16 cellular contexts compared by ENCODE assay signal in genomic region chr13:109770436-109770835, GRCh38. TPM values are rescaled to one million over a fixed set of nuclear protein-coding genes. Genes with fewer than 3 reads are reported as not detected.
DNase-seq lines count a peak whose midpoint lies in the region; ATAC-seq and TF ChIP-seq lines count a peak whose summit lies in the region.
"Had no signal": no experiment of that assay in that cellular context is flagged by ENCODE, and none has a peak within 500 bp of the region (broad histone marks: within the 10 kb centered on the region; RNA-seq: fewer than 3 reads in every experiment).

No MANE protein-coding gene starts in this region.

- ATAC-seq in WTC11 (no peak), GM18909 (IDR thresholded peaks at IDR 0.05; ENCODE audit: poor library complexity, unreplicated experiment) (no peak), upper lobe of left lung (ENCODE audit: low FRiP score in 2 of 2) (no peak)
- ATAC-seq: GM23338 had no signal

- peaks cover 0 to 43% (median 18%) of the 10 kb centered on the region in 11 experiments; a peak in 11 of 22 replicates for H3K9me3 ChIP-seq in BLaER1 treated with 17β-estradiol and CSF1 and Interleukin-3, amounts not matched to agents 10 nM and 100 nM (replicated peaks in 1 of 11)
- H3K9me3 ChIP-seq in subcutaneous abdominal adipose tissue (ENCODE audit: control insufficient read depth in 5 of 5, low read length in 5 of 5) (no peaks in the 10 kb centered on the region), upper lobe of left lung (no peaks in the 10 kb centered on the region)
- H3K9me3 ChIP-seq: BE2C had no signal

- H3K4me1 ChIP-seq in BLaER1 treated with 17β-estradiol and CSF1 and Interleukin-3, amounts not matched to agents 10 nM and 100 nM: peaks cover 14 to 34% (median 26%) of the 10 kb centered on the region in 10 experiments
- H3K4me1 ChIP-seq in subcutaneous abdominal adipose tissue (ENCODE audit: control insufficient read depth in 5 of 5, insufficient read depth in 5 of 5, low read length in 5 of 5) (peaks cover 2 to 63% (median 14%) of the 10 kb centered on the region in 5 donors), upper lobe of left lung (peaks cover 0 to 11% (median 5%) of the 10 kb centered on the region in 4 donors)

- H3K9me3 Mint-ChIP-seq in WTC11: no peaks in the 10 kb centered on the region
- H3K9me3 Mint-ChIP-seq: CD14-positive monocyte, GM23338 had no signal

- peaks cover 38% of the 10 kb centered on the region for H3K4me1 Mint-ChIP-seq in WTC11

- H3K36me3 Mint-ChIP-seq in WTC11: peaks cover 27% of the 10 kb centered on the region

- H3K27ac Mint-ChIP-seq in WTC11: peak overlapping the region; percentile 25; the same call in 1 of the 2 replicates
- H3K27ac Mint-ChIP-seq: GM23338 had no signal

- H3K4me2 ChIP-seq in BLaER1 treated with 17β-estradiol and CSF1 and Interleukin-3, amounts not matched to agents 10 nM and 100 nM: peak overlapping the region in 8 of 11 experiments; percentile 0 to 29 (median 12); a peak in 6 of 22 replicates

- DNase-seq in WTC11 (ENCODE audit: low spot score): no peak
- no peak for DNase-seq in NCI-H2196 treated with DMSO at 0.1 percent for 48 hours (lab: John Stamatoyannopoulos, UW; ENCODE audit: unreplicated experiment)
- no peak for DNase-seq in upper lobe of left lung
- DNase-seq: ACHN; BE2C; CD4-positive, alpha-beta memory T cell; DMS153; DMS79; GDM1; HCEC 1CT had no signal

- 93 to 100% methylated on average over 6 of the region's 6 CpGs for WGBS in upper lobe of left lung, 2 donors

- no peaks in the 10 kb centered on the region for H3K27me3 Mint-ChIP-seq in WTC11 (ENCODE audit: low read depth)
- H3K27me3 Mint-ChIP-seq: CD4-positive, alpha-beta memory T cell had no signal

- no peak overlapping the region for H3K4me3 Mint-ChIP-seq in WTC11
- H3K4me3 Mint-ChIP-seq: CD14-positive monocyte, GM23338 had no signal

- peaks cover 59 to 87% (median 84%) of the 10 kb centered on the region in 11 experiments for H3K36me3 ChIP-seq in BLaER1 treated with 17β-estradiol and CSF1 and Interleukin-3, amounts not matched to agents 10 nM and 100 nM
- peaks cover 11 to 31% (median 25%) of the 10 kb centered on the region in 5 donors for H3K36me3 ChIP-seq in subcutaneous abdominal adipose tissue (ENCODE audit: control insufficient read depth in 5 of 5, insufficient read depth in 5 of 5, low read length in 5 of 5)
- H3K36me3 ChIP-seq in upper lobe of left lung: peaks cover 0 to 23% (median 14%) of the 10 kb centered on the region in 4 donors

- CTCF ChIA-PET in WTC11 (lab: Charles Lee): interaction anchor here (1.3 kb wide), 1 partner anchor 41 kb away, joined by 3 read pairs; no protein-coding TSS in a partner anchor

- H4K20me1 ChIP-seq in BLaER1 treated with 17β-estradiol and CSF1 and Interleukin-3, amounts not matched to agents 10 nM and 100 nM: peaks cover 5 to 90% (median 88%) of the 10 kb centered on the region in 11 experiments; a peak in 19 of 22 replicates

- no peak overlapping the region for H3K4me3 ChIP-seq in BLaER1 treated with 17β-estradiol and CSF1 and Interleukin-3, amounts not matched to agents 10 nM and 100 nM
- H3K4me3 ChIP-seq in subcutaneous abdominal adipose tissue (ENCODE audit: low read depth in 1 of 5, low read length in 5 of 5): no peak overlapping the region
- H3K4me3 ChIP-seq in upper lobe of left lung: no peak overlapping the region
- H3K4me3 ChIP-seq: GM23338 had no signal

- TF ChIP-seq POLR2A in upper lobe of left lung (IDR thresholded peaks at IDR 0.05): no peak

- H3K9ac ChIP-seq in BLaER1 treated with 17β-estradiol and CSF1 and Interleukin-3, amounts not matched to agents 10 nM and 100 nM: no peak overlapping the region
- no peak overlapping the region for H3K9ac ChIP-seq in subcutaneous abdominal adipose tissue (ENCODE audit: low read length in 5 of 5)

- H3K27me3 ChIP-seq in BLaER1 treated with 17β-estradiol and CSF1 and Interleukin-3, amounts not matched to agents 10 nM and 100 nM: no peaks in the 10 kb centered on the region
- no peaks in the 10 kb centered on the region for H3K27me3 ChIP-seq in subcutaneous abdominal adipose tissue (ENCODE audit: control insufficient read depth in 5 of 5, insufficient read depth in 4 of 5, low read length in 5 of 5)
- H3K27me3 ChIP-seq in upper lobe of left lung: no peaks in the 10 kb centered on the region
- H3K27me3 ChIP-seq: BE2C had no signal

- POLR2A ChIA-PET in WTC11 (lab: Charles Lee): no interaction called here

- no peak for TF ChIP-seq EP300 in upper lobe of left lung (IDR thresholded peaks at IDR 0.05)

- H3K27ac ChIP-seq in 22Rv1 (peak overlapping the region; percentile 36; the same call in 1 of the 2 replicates), subcutaneous abdominal adipose tissue (ENCODE audit: low read depth, low read length) (peak overlapping the region; percentile 58), upper lobe of left lung (no peak overlapping the region)
- no peak overlapping the region for H3K27ac ChIP-seq in BLaER1 treated with 17β-estradiol and CSF1 and Interleukin-3, amounts not matched to agents 10 nM and 100 nM

- no peak for TF ChIP-seq CTCF in 22Rv1 (IDR thresholded peaks at IDR 0.05)
- no peak for TF ChIP-seq CTCF in WTC11 (IDR thresholded peaks at IDR 0.05)
- TF ChIP-seq CTCF in upper lobe of left lung (IDR thresholded peaks at IDR 0.05): no peak

TF ChIP-seq in WTC11, 78 proteins besides CTCF, POLR2A, EP300 and RAD21:
- TF ChIP-seq, protein P1, sequence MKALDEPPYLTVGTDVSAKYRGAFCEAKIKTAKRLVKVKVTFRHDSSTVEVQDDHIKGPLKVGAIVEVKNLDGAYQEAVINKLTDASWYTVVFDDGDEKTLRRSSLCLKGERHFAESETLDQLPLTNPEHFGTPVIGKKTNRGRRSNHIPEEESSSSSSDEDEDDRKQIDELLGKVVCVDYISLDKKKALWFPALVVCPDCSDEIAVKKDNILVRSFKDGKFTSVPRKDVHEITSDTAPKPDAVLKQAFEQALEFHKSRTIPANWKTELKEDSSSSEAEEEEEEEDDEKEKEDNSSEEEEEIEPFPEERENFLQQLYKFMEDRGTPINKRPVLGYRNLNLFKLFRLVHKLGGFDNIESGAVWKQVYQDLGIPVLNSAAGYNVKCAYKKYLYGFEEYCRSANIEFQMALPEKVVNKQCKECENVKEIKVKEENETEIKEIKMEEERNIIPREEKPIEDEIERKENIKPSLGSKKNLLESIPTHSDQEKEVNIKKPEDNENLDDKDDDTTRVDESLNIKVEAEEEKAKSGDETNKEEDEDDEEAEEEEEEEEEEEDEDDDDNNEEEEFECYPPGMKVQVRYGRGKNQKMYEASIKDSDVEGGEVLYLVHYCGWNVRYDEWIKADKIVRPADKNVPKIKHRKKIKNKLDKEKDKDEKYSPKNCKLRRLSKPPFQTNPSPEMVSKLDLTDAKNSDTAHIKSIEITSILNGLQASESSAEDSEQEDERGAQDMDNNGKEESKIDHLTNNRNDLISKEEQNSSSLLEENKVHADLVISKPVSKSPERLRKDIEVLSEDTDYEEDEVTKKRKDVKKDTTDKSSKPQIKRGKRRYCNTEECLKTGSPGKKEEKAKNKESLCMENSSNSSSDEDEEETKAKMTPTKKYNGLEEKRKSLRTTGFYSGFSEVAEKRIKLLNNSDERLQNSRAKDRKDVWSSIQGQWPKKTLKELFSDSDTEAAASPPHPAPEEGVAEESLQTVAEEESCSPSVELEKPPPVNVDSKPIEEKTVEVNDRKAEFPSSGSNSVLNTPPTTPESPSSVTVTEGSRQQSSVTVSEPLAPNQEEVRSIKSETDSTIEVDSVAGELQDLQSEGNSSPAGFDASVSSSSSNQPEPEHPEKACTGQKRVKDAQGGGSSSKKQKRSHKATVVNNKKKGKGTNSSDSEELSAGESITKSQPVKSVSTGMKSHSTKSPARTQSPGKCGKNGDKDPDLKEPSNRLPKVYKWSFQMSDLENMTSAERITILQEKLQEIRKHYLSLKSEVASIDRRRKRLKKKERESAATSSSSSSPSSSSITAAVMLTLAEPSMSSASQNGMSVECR (CRISPR knock-in tag; IDR thresholded peaks at IDR 0.05; ENCODE audit: borderline replicate concordance): no peak
- TF ChIP-seq JAZF1 (CRISPR knock-in tag; IDR thresholded peaks at IDR 0.05): no peak
- no peak for TF ChIP-seq EMX1 (CRISPR knock-in tag; IDR thresholded peaks at IDR 0.05)

RNA-seq across cellular contexts. Expression of gene IRS2, which starts 15.9 kb away (rescaled TPM):
- 17.9 to 20.5 TPM (median 18.6 TPM) in 3 replicates for total RNA-seq in WTC11 (2021)
- total RNA-seq in upper lobe of left lung: 10 to 100 TPM; 31.8 to 67.9 (median 46.4) TPM

Comparison
In these comparisons a context has a peak if more than half of its experiments do, and no peak if none do; other contexts are left out.
1. H3K27ac ChIP-seq: peak in 22Rv1 (single experiment) and subcutaneous abdominal adipose tissue (single experiment); none in BLaER1 treated with 17β-estradiol and CSF1 and Interleukin-3, amounts not matched to agents 10 nM and 100 nM (0 of 11) and upper lobe of left lung (0 of 4).